ENCODE assay signal across 17 cellular contexts in the genomic region with DNA sequence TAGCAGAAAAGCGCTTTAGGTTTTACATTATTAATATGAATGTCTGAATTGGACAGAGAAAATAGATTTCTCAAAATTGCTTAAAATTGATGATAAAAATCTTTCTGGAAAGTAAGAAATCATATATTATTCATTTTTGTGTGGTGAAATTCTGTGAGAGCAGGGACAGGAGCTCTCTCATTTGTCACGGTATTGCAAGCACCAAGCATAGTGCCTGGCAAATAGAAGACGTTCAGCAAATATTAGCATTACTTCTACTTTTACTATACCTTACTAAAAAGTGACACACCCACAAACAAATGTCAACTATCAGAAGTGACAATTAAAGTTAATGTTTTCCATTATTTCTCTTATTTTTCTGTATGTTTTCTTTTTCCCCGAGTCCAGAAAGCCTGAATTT.
DNase-seq lines count a peak whose midpoint lies in the region; ATAC-seq, FAIRE-seq and TF ChIP-seq lines count a peak whose summit lies in the region.
"Had no signal": no experiment of that assay in that cellular context is flagged by ENCODE, and none has a peak within 500 bp of the region (broad histone marks: within the 10 kb centered on the region; RNA-seq: fewer than 3 reads in every experiment).

No MANE protein-coding gene starts in this region.

- H3K4me1 ChIP-seq in cardiac muscle cell (ENCODE audit: low read depth) (peaks cover 6% of the 10 kb centered on the region), heart right ventricle (peaks cover 0 to 11% (median 8%) of the 10 kb centered on the region in 9 donors), pancreas (peaks cover 0 to 11% (median 0%) of the 10 kb centered on the region in 3 donors)
- H3K4me1 ChIP-seq: BLaER1 treated with 17β-estradiol and CSF1 and Interleukin-3, amounts not matched to agents 10 nM and 100 nM had no signal

- DNase-seq in cardiac muscle cell (ENCODE audit: low read depth in 1 of 2, low spot score in 1 of 2) (no peak), heart right ventricle (no peak), chondrocyte (ENCODE audit: low spot score) (no peak), pancreas (no peak), COR-L47 (lab: John Stamatoyannopoulos, UW) (no peak)
- DNase-seq in activated CD8-positive, alpha-beta memory T cell treated with anti-CD3 and anti-CD28 coated beads, Interleukin-2, amount 50 U/mL, for 48 hours: no peak
- DNase-seq: 8988T; ACHN; CD4-positive, alpha-beta T cell; DMS153; GF-D8; HFFc6 had no signal

- no peak for ATAC-seq in heart right ventricle
- peak; percentile 57 to 71 (median 62) for ATAC-seq in pancreas
- ATAC-seq in HG03457 (IDR thresholded peaks at IDR 0.05; ENCODE audit: unreplicated experiment): no peak

- no peaks in the 10 kb centered on the region for H3K27me3 ChIP-seq in cardiac muscle cell
- H3K27me3 ChIP-seq in heart right ventricle: no peaks in the 10 kb centered on the region
- no peaks in the 10 kb centered on the region for H3K27me3 ChIP-seq in pancreas
- H3K27me3 ChIP-seq: BLaER1 treated with 17β-estradiol and CSF1 and Interleukin-3, amounts not matched to agents 10 nM and 100 nM had no signal

- no peak overlapping the region for H3K4me3 Mint-ChIP-seq in chondrocyte (ENCODE audit: unreplicated experiment)
- H3K4me3 Mint-ChIP-seq: CD4-positive, alpha-beta T cell; HFFc6 had no signal

- H3K36me3 Mint-ChIP-seq in chondrocyte (ENCODE audit: low read depth): no peaks in the 10 kb centered on the region

- intact Hi-C loops in heart right ventricle (cut with DNase I): no loop called here
- intact Hi-C loops in pancreas (cut with DNase I): no loop called here

- no peaks in the 10 kb centered on the region for H3K27me3 Mint-ChIP-seq in chondrocyte (ENCODE audit: low read depth)
- H3K27me3 Mint-ChIP-seq: CD4-positive, alpha-beta T cell had no signal

- H3K4me1 Mint-ChIP-seq in chondrocyte (ENCODE audit: low read depth): peaks cover 21% of the 10 kb centered on the region

- no peak for FAIRE-seq in pancreas (lab: Jason Lieb, UNC)
- FAIRE-seq: D721Med, H1 had no signal

- no peaks in the 10 kb centered on the region for H3K36me3 ChIP-seq in cardiac muscle cell
- no peaks in the 10 kb centered on the region for H3K36me3 ChIP-seq in heart right ventricle
- H3K36me3 ChIP-seq in pancreas: no peaks in the 10 kb centered on the region

- H3K9me3 ChIP-seq in cardiac muscle cell (ENCODE audit: low read depth): no peaks in the 10 kb centered on the region
- no peaks in the 10 kb centered on the region for H3K9me3 ChIP-seq in heart right ventricle
- H3K9me3 ChIP-seq in pancreas: no peaks in the 10 kb centered on the region

- peak overlapping the region; percentile 77 for H3K27ac Mint-ChIP-seq in chondrocyte (ENCODE audit: unreplicated experiment)
- H3K27ac Mint-ChIP-seq: CD4-positive, alpha-beta T cell; HFFc6 had no signal

- H3K9me3 Mint-ChIP-seq in chondrocyte (ENCODE audit: low read depth): no peaks in the 10 kb centered on the region
- H3K9me3 Mint-ChIP-seq: CD4-positive, alpha-beta T cell; HFFc6 had no signal

- TF ChIP-seq CTCF in cardiac muscle cell (IDR thresholded peaks at IDR 0.05; ENCODE audit: low read depth, low read length): no peak
- no peak for TF ChIP-seq CTCF in heart right ventricle (IDR thresholded peaks at IDR 0.05)
- TF ChIP-seq CTCF in chondrocyte (IDR thresholded peaks at IDR 0.05): no peak
- TF ChIP-seq CTCF in pancreas (IDR thresholded peaks at IDR 0.05): no peak

- H3K27ac ChIP-seq in cardiac muscle cell (peak overlapping the region; percentile 36), heart right ventricle (peak overlapping the region in 2 of 10 donors; percentile 2 to 18), pancreas (peak overlapping the region; percentile 3 to 75 (median 38))
- H3K27ac ChIP-seq: BLaER1 treated with 17β-estradiol and CSF1 and Interleukin-3, amounts not matched to agents 10 nM and 100 nM; HL-60 had no signal

- WGBS in heart right ventricle, 2 donors: 95 to 97% methylated on average over 4 of the region's 4 CpGs
- 43 to 44% methylated on average over 4 of the region's 4 CpGs for WGBS in pancreas, 2 donors

- H3K4me3 ChIP-seq in cardiac muscle cell (no peak overlapping the region), heart right ventricle (no peak overlapping the region), pancreas (no peak overlapping the region)
- H3K4me3 ChIP-seq: BLaER1 treated with 17β-estradiol and CSF1 and Interleukin-3, amounts not matched to agents 10 nM and 100 nM had no signal

Comparison
In these comparisons a context has a peak if more than half of its experiments do, and no peak if none do; other contexts are left out.
1. ATAC-seq: peak in pancreas (4 of 4); none in heart right ventricle (0 of 8) and HG03457 (single experiment).